ENCODE assay signal across 10 cellular contexts in genomic region chr6:33433560-33434191, GRCh38. TPM values are rescaled to one million over a fixed set of nuclear protein-coding genes. Genes with fewer than 3 reads are reported as not detected.
DNase-seq lines count a peak whose midpoint lies in the region.
"Had no signal": no experiment of that assay in that cellular context is flagged by ENCODE, and none has a peak within 500 bp of the region (broad histone marks: within the 10 kb centered on the region; RNA-seq: fewer than 3 reads in every experiment).

No MANE protein-coding gene starts in this region.

- POLR2A ChIA-PET in activated CD4-positive, alpha-beta memory T cell treated with anti-CD3 and anti-CD28 coated beads for 36 hours (lab: Charles Lee), result no interaction called here

- WGBS in ectodermal cell, 2 experiments, result 1% methylated on average over 16 of the region's 17 CpGs

- H3K36me3 Mint-ChIP-seq in IgD-negative memory B cell, result peaks cover 8% of the 10 kb centered on the region
- peaks cover 16% of the 10 kb centered on the region for H3K36me3 Mint-ChIP-seq in activated CD4-positive, alpha-beta memory T cell treated with anti-CD3 and anti-CD28 coated beads for 36 hours

- peak overlapping the region in 2 of 3 donors; percentile 34 to 73 for H3K27ac Mint-ChIP-seq in IgD-negative memory B cell
- no peak overlapping the region for H3K27ac Mint-ChIP-seq in activated CD4-positive, alpha-beta memory T cell treated with anti-CD3 and anti-CD28 coated beads for 36 hours

- H3K27ac ChIP-seq in ectodermal cell (ENCODE audit: insufficient read depth, low read depth, low read length, poor library complexity, severe bottlenecking), result peak overlapping the region; percentile 36
- H3K27ac ChIP-seq in layer of hippocampus (ENCODE audit: low read depth, low read length), result peak overlapping the region; percentile 40
- H3K27ac ChIP-seq in temporal lobe (ENCODE audit: low read depth, low read length), result peak overlapping the region; percentile 45
- H3K27ac ChIP-seq: suprapubic skin had no signal

- peak overlapping the region; percentile 23 for H3K4me3 ChIP-seq in ectodermal cell (ENCODE audit: insufficient read depth, low read depth, low read length)
- H3K4me3 ChIP-seq: suprapubic skin had no signal

- H3K27me3 Mint-ChIP-seq in IgD-negative memory B cell, result no peaks in the 10 kb centered on the region
- no peaks in the 10 kb centered on the region for H3K27me3 Mint-ChIP-seq in activated CD4-positive, alpha-beta memory T cell treated with anti-CD3 and anti-CD28 coated beads for 36 hours

- CTCF ChIA-PET in activated CD4-positive, alpha-beta memory T cell treated with anti-CD3 and anti-CD28 coated beads for 36 hours (lab: Charles Lee), result no interaction called here

- H3K4me3 Mint-ChIP-seq in IgD-negative memory B cell, result peak overlapping the region in 2 of 4 donors; percentile 71 to 79
- no peak overlapping the region for H3K4me3 Mint-ChIP-seq in activated CD4-positive, alpha-beta memory T cell treated with anti-CD3 and anti-CD28 coated beads for 36 hours

- no peaks in the 10 kb centered on the region for H3K9me3 ChIP-seq in ectodermal cell (ENCODE audit: control insufficient read depth, low read length)
- H3K9me3 ChIP-seq: suprapubic skin had no signal

- H3K27me3 ChIP-seq in ectodermal cell (ENCODE audit: control insufficient read depth, insufficient read depth, low read length, poor library complexity, severe bottlenecking) (no peaks in the 10 kb centered on the region), layer of hippocampus (ENCODE audit: control insufficient read depth, insufficient read depth, low read length) (no peaks in the 10 kb centered on the region)
- H3K27me3 ChIP-seq: suprapubic skin had no signal

- H3K4me1 ChIP-seq in ectodermal cell (ENCODE audit: control insufficient read depth, insufficient read depth, low read length), result peaks cover 54% of the 10 kb centered on the region

- peaks cover 24 to 42% (median 38%) of the 10 kb centered on the region in 3 donors for H3K4me1 Mint-ChIP-seq in IgD-negative memory B cell
- peaks cover 42% of the 10 kb centered on the region for H3K4me1 Mint-ChIP-seq in activated CD4-positive, alpha-beta memory T cell treated with anti-CD3 and anti-CD28 coated beads for 36 hours (ENCODE audit: low read depth)

- H3K36me3 ChIP-seq in ectodermal cell (ENCODE audit: control insufficient read depth, insufficient read depth, low read length), result peaks cover 37% of the 10 kb centered on the region

- DNase-seq in OCI-M2 (lab: John Stamatoyannopoulos, UW; ENCODE audit: unreplicated experiment), result no peak
- DNase-seq in 8988T, result no peak
- DNase-seq in activated CD4-positive, alpha-beta memory T cell treated with anti-CD3 and anti-CD28 coated beads for 36 hours, result no peak
- DNase-seq: activated gamma-delta T cell treated with Interleukin-2 at 50 U/mL for 16 hours; stimulated activated CD4-positive, alpha-beta T cell treated with anti-CD3 and anti-CD28 coated beads, Interleukin-4, amount 100 ng/mL, for 1 hour had no signal

- no peaks in the 10 kb centered on the region for H3K9me3 Mint-ChIP-seq in IgD-negative memory B cell
- H3K9me3 Mint-ChIP-seq in activated CD4-positive, alpha-beta memory T cell treated with anti-CD3 and anti-CD28 coated beads for 36 hours, result no peaks in the 10 kb centered on the region

- intact Hi-C loops in activated CD4-positive, alpha-beta memory T cell treated with anti-CD3 and anti-CD28 coated beads for 36 hours (cut with micrococcal nuclease), result no loop called here

RNA-seq across cellular contexts. Expression of gene SYNGAP1, which starts 13.8 kb away (rescaled TPM):
- 0.54 TPM for polyA plus RNA-seq in IgD-negative memory B cell
- 146 TPM for polyA plus RNA-seq in ectodermal cell (2013, experiment 1 of 4)
- 158 TPM for polyA plus RNA-seq in ectodermal cell (2013, experiment 2 of 4)
- 90.5 TPM for polyA plus RNA-seq in ectodermal cell (2013, experiment 3 of 4)
- 110 TPM for polyA plus RNA-seq in ectodermal cell (2013, experiment 4 of 4)
- total RNA-seq in temporal lobe, result 36.4 TPM
- total RNA-seq in activated CD4-positive, alpha-beta memory T cell treated with anti-CD3 and anti-CD28 coated beads for 36 hours, result 10 to 100 TPM; 34.3 to 35.8 TPM

RNA-seq across cellular contexts. Expression of gene CUTA, which starts 15.8 kb away (rescaled TPM):
- 449 TPM for polyA plus RNA-seq in IgD-negative memory B cell
- 270 TPM for polyA plus RNA-seq in ectodermal cell (2013, experiment 1 of 4)
- 294 TPM for polyA plus RNA-seq in ectodermal cell (2013, experiment 2 of 4)
- polyA plus RNA-seq in ectodermal cell (2013, experiment 3 of 4), result 245 TPM
- polyA plus RNA-seq in ectodermal cell (2013, experiment 4 of 4), result 278 TPM
- total RNA-seq in temporal lobe, result 64.9 TPM
- total RNA-seq in activated CD4-positive, alpha-beta memory T cell treated with anti-CD3 and anti-CD28 coated beads for 36 hours, result 100 to 1,000 TPM; 190 to 198 TPM

RNA-seq across cellular contexts. Expression of gene ZBTB9, which starts 20.7 kb away (rescaled TPM):
- polyA plus RNA-seq in IgD-negative memory B cell, result 9.0 TPM
- polyA plus RNA-seq in ectodermal cell (2013, experiment 1 of 4), result 30.1 TPM
- 33.1 TPM for polyA plus RNA-seq in ectodermal cell (2013, experiment 2 of 4)
- polyA plus RNA-seq in ectodermal cell (2013, experiment 3 of 4), result 18.3 TPM
- 20.0 TPM for polyA plus RNA-seq in ectodermal cell (2013, experiment 4 of 4)
- 5.9 TPM for total RNA-seq in temporal lobe
- total RNA-seq in activated CD4-positive, alpha-beta memory T cell treated with anti-CD3 and anti-CD28 coated beads for 36 hours, result 10 to 100 TPM in 1 of 2 experiments, 1 to 10 TPM in 1; 9.7 to 10.1 TPM

RNA-seq across cellular contexts. Expression of gene PHF1, which starts 22.9 kb away (rescaled TPM):
- polyA plus RNA-seq in IgD-negative memory B cell, result 77.0 TPM
- 78.6 TPM for polyA plus RNA-seq in ectodermal cell (2013, experiment 1 of 4)
- 67.1 TPM for polyA plus RNA-seq in ectodermal cell (2013, experiment 2 of 4)
- 62.7 TPM for polyA plus RNA-seq in ectodermal cell (2013, experiment 3 of 4)
- 74.0 TPM for polyA plus RNA-seq in ectodermal cell (2013, experiment 4 of 4)
- total RNA-seq in temporal lobe, result 17.7 TPM
- total RNA-seq in activated CD4-positive, alpha-beta memory T cell treated with anti-CD3 and anti-CD28 coated beads for 36 hours, result 10 to 100 TPM; 32.4 to 42.3 TPM

RNA-seq across cellular contexts. Expression of gene KIFC1, which starts 42.1 kb away (rescaled TPM):
- polyA plus RNA-seq in IgD-negative memory B cell, result 0.23 TPM
- 106 TPM for polyA plus RNA-seq in ectodermal cell (2013, experiment 1 of 4)
- 82.4 TPM for polyA plus RNA-seq in ectodermal cell (2013, experiment 2 of 4)
- 94.9 TPM for polyA plus RNA-seq in ectodermal cell (2013, experiment 3 of 4)
- polyA plus RNA-seq in ectodermal cell (2013, experiment 4 of 4), result 85.8 TPM
- total RNA-seq in temporal lobe, result 1.7 TPM
- 100 to 1,000 TPM in 1 of 2 experiments, 10 to 100 TPM in 1; 94.6 to 103 TPM for total RNA-seq in activated CD4-positive, alpha-beta memory T cell treated with anti-CD3 and anti-CD28 coated beads for 36 hours
